ENCODE assay signal across 14 cellular contexts in genomic region chr17:65527381-65527780, GRCh38.
"Had no signal": no experiment of that assay in that cellular context is flagged by ENCODE, and none has a peak within 500 bp of the region (broad histone marks: within the 10 kb centered on the region; RNA-seq: fewer than 3 reads in every experiment).

No MANE protein-coding gene starts in this region.

- FAIRE-seq: colon, endothelial cell of umbilical vein had no signal

- H3K9me3 ChIP-seq: ascending aorta, ovary, SJCRH30, tibial nerve had no signal

- H3K4me1 Mint-ChIP-seq: activated B cell treated with CpG ODN at 0.5 μM for 24 hours had no signal

- DNase-seq: activated B cell treated with CpG ODN at 0.5 μM for 24 hours; activated CD4-positive, alpha-beta T cell treated with anti-CD3 and anti-CD28 coated beads, Interleukin-2, amount 50 U/mL, for 1 hour; activated naive CD8-positive, alpha-beta T cell treated with anti-CD3 and anti-CD28 coated beads, Interleukin-2, amount 50 U/mL, for 24 hours; activated T-cell treated with anti-CD3 and anti-CD28 coated beads for 4 hours; foreskin melanocyte; mammary epithelial cell; SJCRH30; stimulated activated CD4-positive, alpha-beta T cell treated with anti-CD3 and anti-CD28 coated beads, Interleukin-15, amount 100 ng/mL, for 24 hours; stimulated activated CD4-positive, alpha-beta T cell treated with anti-CD3 and anti-CD28 coated beads, Interleukin-4, amount 100 ng/mL, for 4 hours had no signal

- H3K27ac Mint-ChIP-seq: activated B cell treated with CpG ODN at 0.5 μM for 24 hours; activated naive CD8-positive, alpha-beta T cell treated with anti-CD3 and anti-CD28 coated beads, Interleukin-2, amount 50 U/mL, for 24 hours had no signal

- H3K27ac ChIP-seq: ascending aorta, ovary, SJCRH30, tibial nerve had no signal

- H3K36me3 ChIP-seq: ovary had no signal

- H3K27me3 ChIP-seq: ascending aorta, ovary, SJCRH30, tibial nerve had no signal

- H3K4me3 ChIP-seq: ascending aorta, ovary, SJCRH30, tibial nerve had no signal

- H3K9me3 Mint-ChIP-seq: activated B cell treated with CpG ODN at 0.5 μM for 24 hours; activated naive CD8-positive, alpha-beta T cell treated with anti-CD3 and anti-CD28 coated beads, Interleukin-2, amount 50 U/mL, for 24 hours had no signal

- ATAC-seq: activated naive CD8-positive, alpha-beta T cell treated with anti-CD3 and anti-CD28 coated beads, Interleukin-2, amount 50 U/mL, for 24 hours had no signal

- H3K27me3 Mint-ChIP-seq: activated B cell treated with CpG ODN at 0.5 μM for 24 hours; activated naive CD8-positive, alpha-beta T cell treated with anti-CD3 and anti-CD28 coated beads, Interleukin-2, amount 50 U/mL, for 24 hours had no signal

- H3K4me3 Mint-ChIP-seq: activated B cell treated with CpG ODN at 0.5 μM for 24 hours; activated naive CD8-positive, alpha-beta T cell treated with anti-CD3 and anti-CD28 coated beads, Interleukin-2, amount 50 U/mL, for 24 hours had no signal
